8 cellular contexts compared by ENCODE assay signal in the genomic region with DNA sequence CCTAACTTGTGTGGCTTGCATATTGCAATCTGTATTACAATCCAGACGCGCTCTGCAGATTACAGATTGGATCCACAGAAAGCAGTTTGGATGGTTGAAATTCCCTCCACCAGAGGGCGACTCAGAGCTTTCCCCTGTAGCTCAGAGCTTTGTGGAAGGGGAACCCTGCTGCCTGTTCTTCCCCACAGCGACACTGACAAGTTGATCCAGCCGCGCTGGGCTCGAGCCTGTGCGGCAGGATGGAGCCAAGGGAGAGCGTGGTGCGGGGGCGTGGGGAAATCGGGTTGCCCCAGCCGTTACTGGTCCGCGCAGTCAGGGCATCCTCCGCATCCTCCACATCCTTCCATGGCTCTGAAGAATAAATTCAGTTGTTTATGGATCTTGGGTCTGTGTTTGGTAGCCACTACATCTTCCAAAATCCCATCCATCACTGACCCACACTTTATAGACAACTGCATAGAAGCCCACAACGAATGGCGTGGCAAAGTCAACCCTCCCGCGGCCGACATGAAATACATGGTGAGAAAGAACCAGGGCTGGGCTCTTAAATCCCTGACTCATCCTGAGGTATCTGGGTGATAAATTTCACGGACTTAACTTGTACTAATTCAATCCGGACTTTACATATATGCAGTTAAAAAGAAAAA. TPM values are rescaled to one million over a fixed set of nuclear protein-coding genes. Genes with fewer than 3 reads are reported as not detected.
DNase-seq lines count a peak whose midpoint lies in the region; TF ChIP-seq lines count a peak whose summit lies in the region.

A gene with protein sequence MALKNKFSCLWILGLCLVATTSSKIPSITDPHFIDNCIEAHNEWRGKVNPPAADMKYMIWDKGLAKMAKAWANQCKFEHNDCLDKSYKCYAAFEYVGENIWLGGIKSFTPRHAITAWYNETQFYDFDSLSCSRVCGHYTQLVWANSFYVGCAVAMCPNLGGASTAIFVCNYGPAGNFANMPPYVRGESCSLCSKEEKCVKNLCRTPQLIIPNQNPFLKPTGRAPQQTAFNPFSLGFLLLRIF (plus strand): TSS at position 287 of the 647 bp plus-strand sequence. CDS start 59 bp downstream, at position 346.

- DNase-seq in GM10248 (ENCODE audit: extremely low spot score) (peak; percentile 72), GOT3 (lab: John Stamatoyannopoulos, UW) (peak; percentile 1), LHCN-M2 (ENCODE audit: low read depth) (peak; percentile 95), T-helper 2 cell (peak; percentile 44 to 83 (median 68)), astrocyte of the hippocampus (ENCODE audit: low read depth, low spot score) (peak; percentile 97), hippocampal formation (lab: John Stamatoyannopoulos, UW) (peak; percentile 82 to 88), retinal pigment epithelial cell (ENCODE audit: low read depth) (peak; percentile 73), DMS79 treated with DMSO at 0.1 percent for 48 hours (lab: John Stamatoyannopoulos, UW) (no peak)

- TF ChIP-seq CTCF in GM10248 (IDR thresholded peaks at IDR 0.05; ENCODE audit: control extremely low read depth, extremely low read depth, low read depth, missing control alignments) (peak; percentile 82), retinal pigment epithelial cell (conservative IDR thresholded peaks at IDR 0.05; ENCODE audit: low read depth, low read length) (peak; percentile 87)

- H3K4me3 ChIP-seq in retinal pigment epithelial cell (ENCODE audit: low read length), result peak within 1 kb of the TSS; percentile 72

- CTCF ChIA-PET in GM10248 (lab: Yijun Ruan, JAX), result interaction anchor here (0.6 to 8.4 kb wide), 34 partner anchors 8 to 796 kb away, joined by 3 to 93 read pairs (median 4); partner anchors contain the start of genes ATXN7L3B, GLIPR1 and KRR1

- POLR2A ChIA-PET in GM10248 (lab: Yijun Ruan, JAX), result no interaction called here

RNA-seq across cellular contexts. Expression of the gene that starts here (rescaled TPM):
- not detected in 2 replicates for total RNA-seq in LHCN-M2 (2014; rRNA removed)
- not detected for polyA plus RNA-seq in LHCN-M2 (2012)

Comparison
In these comparisons a context has a peak if more than half of its experiments do, and no peak if none do; other contexts are left out.
1. Peak in DNase-seq in LHCN-M2; RNA of the gene not detected or under 1 TPM.